1 cellular context compared by ENCODE assay signal in the genomic region with DNA sequence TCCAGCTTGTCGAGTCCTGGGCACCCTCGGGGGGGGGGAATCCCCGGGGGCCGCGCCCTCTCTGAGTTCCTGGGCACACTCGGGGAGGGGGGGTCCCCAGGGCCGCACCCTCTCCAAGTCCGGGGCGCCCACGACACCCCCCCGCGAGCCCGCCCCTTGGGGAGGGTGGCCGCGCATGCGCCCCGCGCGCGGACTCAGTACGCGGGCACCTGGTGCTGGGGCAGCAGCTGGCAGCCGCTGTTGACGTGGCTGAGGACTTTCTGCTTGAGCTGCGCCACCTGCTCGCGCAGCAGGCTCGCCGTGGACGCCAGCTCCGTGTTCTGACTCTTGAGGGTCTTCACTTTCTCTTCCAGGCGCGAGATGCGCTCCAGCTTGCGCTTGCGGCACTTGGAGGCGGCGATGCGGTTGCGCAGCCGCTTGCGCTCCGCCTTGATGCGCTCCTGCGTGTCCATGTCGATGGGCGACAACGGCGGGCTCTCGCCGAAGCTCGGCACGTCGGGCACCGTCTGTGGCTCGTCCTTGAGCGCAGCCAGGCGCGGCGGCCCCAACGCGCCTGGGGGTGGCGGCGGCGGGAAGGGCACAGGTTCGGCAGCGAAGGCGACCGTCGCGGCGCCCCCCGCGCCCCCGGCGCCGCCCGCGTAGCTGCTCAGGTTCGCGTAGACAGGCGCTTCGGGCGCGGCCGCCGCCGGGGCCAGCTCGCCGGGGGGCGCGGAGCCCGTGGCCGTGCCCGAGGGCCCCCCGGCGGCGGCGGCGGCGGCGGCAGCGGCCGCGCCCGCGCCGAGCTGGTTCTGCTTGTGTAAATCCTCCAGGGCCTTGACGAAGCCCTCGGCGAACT.
TF ChIP-seq lines count a peak whose summit lies in the region.

No MANE protein-coding gene starts in this region.

TF ChIP-seq in K562, 482 proteins besides CTCF, POLR2A, EP300 and RAD21 (continued from another document and continues in another):
- no peak for TF ChIP-seq MGA (IDR thresholded peaks at IDR 0.05)
- TF ChIP-seq FOXP1 (CRISPR knock-in tag; IDR thresholded peaks at IDR 0.05), result peak; percentile 83; the same call in 1 of the 2 replicates
- TF ChIP-seq ZNF699 (CRISPR knock-in tag; IDR thresholded peaks at IDR 0.05; ENCODE audit: insufficient replicate concordance), result no peak
- TF ChIP-seq, protein P1, sequence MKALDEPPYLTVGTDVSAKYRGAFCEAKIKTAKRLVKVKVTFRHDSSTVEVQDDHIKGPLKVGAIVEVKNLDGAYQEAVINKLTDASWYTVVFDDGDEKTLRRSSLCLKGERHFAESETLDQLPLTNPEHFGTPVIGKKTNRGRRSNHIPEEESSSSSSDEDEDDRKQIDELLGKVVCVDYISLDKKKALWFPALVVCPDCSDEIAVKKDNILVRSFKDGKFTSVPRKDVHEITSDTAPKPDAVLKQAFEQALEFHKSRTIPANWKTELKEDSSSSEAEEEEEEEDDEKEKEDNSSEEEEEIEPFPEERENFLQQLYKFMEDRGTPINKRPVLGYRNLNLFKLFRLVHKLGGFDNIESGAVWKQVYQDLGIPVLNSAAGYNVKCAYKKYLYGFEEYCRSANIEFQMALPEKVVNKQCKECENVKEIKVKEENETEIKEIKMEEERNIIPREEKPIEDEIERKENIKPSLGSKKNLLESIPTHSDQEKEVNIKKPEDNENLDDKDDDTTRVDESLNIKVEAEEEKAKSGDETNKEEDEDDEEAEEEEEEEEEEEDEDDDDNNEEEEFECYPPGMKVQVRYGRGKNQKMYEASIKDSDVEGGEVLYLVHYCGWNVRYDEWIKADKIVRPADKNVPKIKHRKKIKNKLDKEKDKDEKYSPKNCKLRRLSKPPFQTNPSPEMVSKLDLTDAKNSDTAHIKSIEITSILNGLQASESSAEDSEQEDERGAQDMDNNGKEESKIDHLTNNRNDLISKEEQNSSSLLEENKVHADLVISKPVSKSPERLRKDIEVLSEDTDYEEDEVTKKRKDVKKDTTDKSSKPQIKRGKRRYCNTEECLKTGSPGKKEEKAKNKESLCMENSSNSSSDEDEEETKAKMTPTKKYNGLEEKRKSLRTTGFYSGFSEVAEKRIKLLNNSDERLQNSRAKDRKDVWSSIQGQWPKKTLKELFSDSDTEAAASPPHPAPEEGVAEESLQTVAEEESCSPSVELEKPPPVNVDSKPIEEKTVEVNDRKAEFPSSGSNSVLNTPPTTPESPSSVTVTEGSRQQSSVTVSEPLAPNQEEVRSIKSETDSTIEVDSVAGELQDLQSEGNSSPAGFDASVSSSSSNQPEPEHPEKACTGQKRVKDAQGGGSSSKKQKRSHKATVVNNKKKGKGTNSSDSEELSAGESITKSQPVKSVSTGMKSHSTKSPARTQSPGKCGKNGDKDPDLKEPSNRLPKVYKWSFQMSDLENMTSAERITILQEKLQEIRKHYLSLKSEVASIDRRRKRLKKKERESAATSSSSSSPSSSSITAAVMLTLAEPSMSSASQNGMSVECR (CRISPR knock-in tag; IDR thresholded peaks at IDR 0.05), result 0 out of 2 replicates have a peak, but pooled peaks have one; percentile 44
- TF ChIP-seq DNMT1 (IDR thresholded peaks at IDR 0.05), result no peak
- TF ChIP-seq TCF7L2 (IDR thresholded peaks at IDR 0.05; ENCODE audit: low read depth, low read length), result no peak
- no peak for TF ChIP-seq NBN (IDR thresholded peaks at IDR 0.05; ENCODE audit: low read depth)
- TF ChIP-seq, protein P2, sequence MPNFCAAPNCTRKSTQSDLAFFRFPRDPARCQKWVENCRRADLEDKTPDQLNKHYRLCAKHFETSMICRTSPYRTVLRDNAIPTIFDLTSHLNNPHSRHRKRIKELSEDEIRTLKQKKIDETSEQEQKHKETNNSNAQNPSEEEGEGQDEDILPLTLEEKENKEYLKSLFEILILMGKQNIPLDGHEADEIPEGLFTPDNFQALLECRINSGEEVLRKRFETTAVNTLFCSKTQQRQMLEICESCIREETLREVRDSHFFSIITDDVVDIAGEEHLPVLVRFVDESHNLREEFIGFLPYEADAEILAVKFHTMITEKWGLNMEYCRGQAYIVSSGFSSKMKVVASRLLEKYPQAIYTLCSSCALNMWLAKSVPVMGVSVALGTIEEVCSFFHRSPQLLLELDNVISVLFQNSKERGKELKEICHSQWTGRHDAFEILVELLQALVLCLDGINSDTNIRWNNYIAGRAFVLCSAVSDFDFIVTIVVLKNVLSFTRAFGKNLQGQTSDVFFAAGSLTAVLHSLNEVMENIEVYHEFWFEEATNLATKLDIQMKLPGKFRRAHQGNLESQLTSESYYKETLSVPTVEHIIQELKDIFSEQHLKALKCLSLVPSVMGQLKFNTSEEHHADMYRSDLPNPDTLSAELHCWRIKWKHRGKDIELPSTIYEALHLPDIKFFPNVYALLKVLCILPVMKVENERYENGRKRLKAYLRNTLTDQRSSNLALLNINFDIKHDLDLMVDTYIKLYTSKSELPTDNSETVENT (CRISPR knock-in tag; IDR thresholded peaks at IDR 0.05), result peak; percentile 67; the same call in 1 of the 2 replicates
- TF ChIP-seq TEAD1 (CRISPR knock-in tag; IDR thresholded peaks at IDR 0.05), result peak in 1 of 2 experiments; percentile 51; a peak in 1 of 4 replicates
- TF ChIP-seq PPARD (CRISPR knock-in tag; IDR thresholded peaks at IDR 0.05), result no peak
- TF ChIP-seq ZNF592 (IDR thresholded peaks at IDR 0.05), result no peak
- TF ChIP-seq, protein P3, sequence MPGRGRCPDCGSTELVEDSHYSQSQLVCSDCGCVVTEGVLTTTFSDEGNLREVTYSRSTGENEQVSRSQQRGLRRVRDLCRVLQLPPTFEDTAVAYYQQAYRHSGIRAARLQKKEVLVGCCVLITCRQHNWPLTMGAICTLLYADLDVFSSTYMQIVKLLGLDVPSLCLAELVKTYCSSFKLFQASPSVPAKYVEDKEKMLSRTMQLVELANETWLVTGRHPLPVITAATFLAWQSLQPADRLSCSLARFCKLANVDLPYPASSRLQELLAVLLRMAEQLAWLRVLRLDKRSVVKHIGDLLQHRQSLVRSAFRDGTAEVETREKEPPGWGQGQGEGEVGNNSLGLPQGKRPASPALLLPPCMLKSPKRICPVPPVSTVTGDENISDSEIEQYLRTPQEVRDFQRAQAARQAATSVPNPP (IDR thresholded peaks at IDR 0.05; ENCODE audit: borderline replicate concordance, insufficient read depth, insufficient read length), result no peak
- no peak for TF ChIP-seq ZNF217 (CRISPR knock-in tag; IDR thresholded peaks at IDR 0.05)
- no peak for TF ChIP-seq XRCC3 (IDR thresholded peaks at IDR 0.05)
- no peak for TF ChIP-seq BRD9 (IDR thresholded peaks at IDR 0.05; ENCODE audit: low read depth, partially characterized antibody)
- TF ChIP-seq, protein P4, sequence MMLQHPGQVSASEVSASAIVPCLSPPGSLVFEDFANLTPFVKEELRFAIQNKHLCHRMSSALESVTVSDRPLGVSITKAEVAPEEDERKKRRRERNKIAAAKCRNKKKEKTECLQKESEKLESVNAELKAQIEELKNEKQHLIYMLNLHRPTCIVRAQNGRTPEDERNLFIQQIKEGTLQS (IDR thresholded peaks at IDR 0.05), result no peak
- TF ChIP-seq, protein P4 (CRISPR knock-in tag; conservative IDR thresholded peaks at IDR 0.05), result 0 out of 2 replicates have a peak, but pooled peaks have one; percentile 32
- peak; percentile 88 for TF ChIP-seq CCNT2 (IDR thresholded peaks at IDR 0.05; ENCODE audit: borderline replicate concordance, extremely low read depth, insufficient read length, low read depth, low read length)
- TF ChIP-seq NONO (IDR thresholded peaks at IDR 0.05; ENCODE audit: low read depth in 2 of 2, low read length in 1 of 2), result 0 out of 4 replicates have a peak, but pooled peaks of 1 of the 2 experiments have one; percentile 6
- no peak for TF ChIP-seq TOE1 (IDR thresholded peaks at IDR 0.05; ENCODE audit: borderline replicate concordance)
- TF ChIP-seq TOE1 (CRISPR knock-in tag; IDR thresholded peaks at IDR 0.05; ENCODE audit: borderline replicate concordance, low read depth), result peak; percentile 2; the same call in 1 of the 2 replicates
- TF ChIP-seq ZNF146 (CRISPR knock-in tag; IDR thresholded peaks at IDR 0.05; ENCODE audit: unreplicated experiment), result no peak
- no peak; the same call in none of the 2 replicates for TF ChIP-seq ZFX (CRISPR knock-in tag; IDR thresholded peaks at IDR 0.05)
